In the genomic region with DNA sequence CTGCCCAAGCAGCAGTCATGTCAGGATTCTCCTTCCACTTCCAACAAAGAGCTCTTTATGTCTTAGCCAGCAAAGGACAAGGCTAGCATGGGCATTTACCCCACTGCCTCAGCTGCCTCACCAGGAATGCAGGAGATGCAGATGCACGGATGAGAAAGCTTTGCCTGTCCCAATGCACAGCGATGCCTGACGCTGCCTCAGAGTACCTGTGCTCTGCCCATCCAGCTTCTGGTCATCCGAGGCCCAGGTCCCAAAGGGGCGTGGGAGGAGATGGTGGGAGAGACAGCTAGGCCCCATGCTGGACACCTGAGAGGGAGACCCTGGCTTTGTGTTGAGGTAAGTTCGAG, we compare ENCODE assay signal across 1 cellular context.
TF ChIP-seq lines count a peak whose summit lies in the region.

No MANE protein-coding gene starts in this region.

TF ChIP-seq in H1, 55 proteins besides CTCF, POLR2A, EP300 and RAD21:
- TF ChIP-seq SIRT6 (IDR thresholded peaks at IDR 0.05; ENCODE audit: low read length), result no peak
TF ChIP-seq in H1: peak in this region for 0.
